22 cellular contexts compared by ENCODE assay signal in genomic region chr12:1466481-1467260, GRCh38.
"Had no signal": no experiment of that assay in that cellular context is flagged by ENCODE, and none has a peak within 500 bp of the region (broad histone marks: within the 10 kb centered on the region; RNA-seq: fewer than 3 reads in every experiment).

No MANE protein-coding gene starts in this region.

- H3K4me2 ChIP-seq: hepatocyte had no signal

- H3K4me3 ChIP-seq: hepatocyte, lung, right atrium auricular region, sigmoid colon, tibial artery, upper lobe of right lung had no signal

- H3K9me3 ChIP-seq: neutrophil, right atrium auricular region, sigmoid colon, tibial artery, upper lobe of right lung had no signal

- ATAC-seq: foreskin keratinocyte; left cardiac atrium; left ventricle myocardium superior; natural killer cell treated with Interleukin-12 subunit alpha and Interleukin-12 subunit beta and Interleukin-15 and Interleukin-18, amount 100 ng/mL, for 72 hours; stimulated activated naive CD8-positive, alpha-beta T cell treated with anti-CD3 and anti-CD28 coated beads, Interleukin-15, Interleukin-2, amounts not matched to agents 100 U/mL and 50 U/mL, for 24 hours; upper lobe of right lung had no signal

- DNase-seq: cerebellar nuclear complex; erythroblast; foreskin keratinocyte; head of caudate nucleus; kidney; left cardiac atrium; left ventricle myocardium superior; mesenchymal stem cell; midbrain; posterior cingulate gyrus; sigmoid colon; small intestine; stimulated activated CD4-positive, alpha-beta T cell treated with anti-CD3 and anti-CD28 coated beads, Interleukin-12 subunit alpha, Interleukin-12 subunit beta, amount 100 ng/mL, for 4 hours; stimulated activated naive CD8-positive, alpha-beta T cell treated with anti-CD3 and anti-CD28 coated beads, Interleukin-15, Interleukin-2, amounts not matched to agents 100 U/mL and 50 U/mL, for 24 hours; tibial artery; upper lobe of right lung had no signal

- H3K36me3 Mint-ChIP-seq: natural killer cell treated with Interleukin-12 subunit alpha and Interleukin-12 subunit beta and Interleukin-15 and Interleukin-18, amount 100 ng/mL, for 72 hours had no signal

- H3K36me3 ChIP-seq: neutrophil, right atrium auricular region, upper lobe of right lung had no signal

- H3K9me3 Mint-ChIP-seq: dendritic cell treated with granulocyte-macrophage colony-stimulating factor and Interleukin-4, amounts not matched to agents 40 ng/mL and 50 ng/mL, for 4 days; natural killer cell treated with Interleukin-12 subunit alpha and Interleukin-12 subunit beta and Interleukin-15 and Interleukin-18, amount 100 ng/mL, for 72 hours had no signal

- H3K27ac Mint-ChIP-seq: dendritic cell treated with granulocyte-macrophage colony-stimulating factor and Interleukin-4, amounts not matched to agents 40 ng/mL and 50 ng/mL, for 4 days; natural killer cell treated with Interleukin-12 subunit alpha and Interleukin-12 subunit beta and Interleukin-15 and Interleukin-18, amount 100 ng/mL, for 72 hours had no signal

- H3K27ac ChIP-seq: foreskin keratinocyte, hepatocyte, neutrophil, right atrium auricular region, sigmoid colon, tibial artery, upper lobe of right lung had no signal

- H3K27me3 Mint-ChIP-seq: dendritic cell treated with granulocyte-macrophage colony-stimulating factor and Interleukin-4, amounts not matched to agents 40 ng/mL and 50 ng/mL, for 4 days; natural killer cell treated with Interleukin-12 subunit alpha and Interleukin-12 subunit beta and Interleukin-15 and Interleukin-18, amount 100 ng/mL, for 72 hours had no signal

- H3K4me3 Mint-ChIP-seq: dendritic cell treated with granulocyte-macrophage colony-stimulating factor and Interleukin-4, amounts not matched to agents 40 ng/mL and 50 ng/mL, for 4 days; natural killer cell treated with Interleukin-12 subunit alpha and Interleukin-12 subunit beta and Interleukin-15 and Interleukin-18, amount 100 ng/mL, for 72 hours had no signal

- H3K4me1 ChIP-seq: foreskin keratinocyte, upper lobe of right lung had no signal

- H2AFZ ChIP-seq: hepatocyte had no signal

- H3K27me3 ChIP-seq: foreskin keratinocyte, hepatocyte, neutrophil, right atrium auricular region, sigmoid colon, tibial artery, upper lobe of right lung had no signal
